ENCODE assay signal across 21 cellular contexts in the genomic region with DNA sequence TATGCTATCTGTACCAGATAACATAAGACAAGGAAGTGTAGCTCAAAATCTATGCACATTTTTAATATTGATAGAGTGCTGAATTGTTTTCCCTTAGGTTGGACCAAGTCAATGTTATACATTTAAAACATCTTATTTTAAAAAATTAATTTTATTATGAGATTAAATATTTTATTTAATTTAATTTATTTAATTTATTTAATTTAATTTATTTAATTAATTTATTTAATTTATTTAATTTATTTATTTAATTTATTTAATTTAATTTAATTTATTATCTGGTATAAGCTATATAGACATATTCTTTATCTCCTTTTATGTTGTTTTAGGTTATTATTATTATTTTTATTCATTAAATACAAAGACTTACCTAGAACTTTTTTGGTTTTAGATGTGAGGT.
DNase-seq lines count a peak whose midpoint lies in the region; ATAC-seq, FAIRE-seq and TF ChIP-seq lines count a peak whose summit lies in the region.
"Had no signal": no experiment of that assay in that cellular context is flagged by ENCODE, and none has a peak within 500 bp of the region (broad histone marks: within the 10 kb centered on the region; RNA-seq: fewer than 3 reads in every experiment).

No MANE protein-coding gene starts in this region.

- H3K36me3 Mint-ChIP-seq in activated CD8-positive, alpha-beta T cell treated with anti-CD3 and anti-CD28 coated beads, Interleukin-2, amount 10 ng/mL, durations not matched to agents 7 days and 5 days (ENCODE audit: low read depth): no peaks in the 10 kb centered on the region
- H3K36me3 Mint-ChIP-seq in CD8-positive, alpha-beta T cell: no peaks in the 10 kb centered on the region
- H3K36me3 Mint-ChIP-seq: CD4-positive, CD25-positive, alpha-beta regulatory T cell; CD8-positive, alpha-beta memory T cell had no signal

- no peak overlapping the region for H3K4me3 Mint-ChIP-seq in activated CD8-positive, alpha-beta T cell treated with anti-CD3 and anti-CD28 coated beads, Interleukin-2, amount 10 ng/mL, durations not matched to agents 7 days and 5 days
- no peak overlapping the region for H3K4me3 Mint-ChIP-seq in CD8-positive, alpha-beta T cell
- H3K4me3 Mint-ChIP-seq: B cell; CD4-positive, CD25-positive, alpha-beta regulatory T cell; CD8-positive, alpha-beta memory T cell; GM23338 had no signal

- no peak for ATAC-seq in activated CD8-positive, alpha-beta T cell treated with anti-CD3 and anti-CD28 coated beads, Interleukin-2, amount 10 ng/mL, durations not matched to agents 7 days and 5 days
- ATAC-seq in HG02642 (IDR thresholded peaks at IDR 0.05; ENCODE audit: poor library complexity, unreplicated experiment): no peak
- ATAC-seq in CD8-positive, alpha-beta T cell: no peak
- ATAC-seq: GM23338 had no signal

- no peaks in the 10 kb centered on the region for H3K36me3 ChIP-seq in kidney (ENCODE audit: control insufficient read depth in 1 of 2, insufficient read depth in 2 of 2, low read length in 2 of 2)
- H3K36me3 ChIP-seq in CD8-positive, alpha-beta T cell (ENCODE audit: insufficient read depth, low read length): no peaks in the 10 kb centered on the region
- H3K36me3 ChIP-seq: BLaER1 had no signal

- no peak overlapping the region for H3K27ac Mint-ChIP-seq in activated CD8-positive, alpha-beta T cell treated with anti-CD3 and anti-CD28 coated beads, Interleukin-2, amount 10 ng/mL, durations not matched to agents 7 days and 5 days
- no peak overlapping the region for H3K27ac Mint-ChIP-seq in CD8-positive, alpha-beta T cell
- H3K27ac Mint-ChIP-seq: B cell; CD4-positive, CD25-positive, alpha-beta regulatory T cell; CD8-positive, alpha-beta memory T cell; GM23338 had no signal

- CTCF ChIA-PET in activated CD8-positive, alpha-beta T cell treated with anti-CD3 and anti-CD28 coated beads, Interleukin-2, amount 10 ng/mL, durations not matched to agents 7 days and 5 days (lab: Charles Lee): no interaction called here
- CTCF ChIA-PET in CD8-positive, alpha-beta T cell (lab: Charles Lee): no interaction called here

- no peaks in the 10 kb centered on the region for H3K27me3 ChIP-seq in CD8-positive, alpha-beta T cell (ENCODE audit: insufficient read depth, low read length)
- H3K27me3 ChIP-seq: BLaER1 had no signal

- no peak for TF ChIP-seq CTCF in kidney (IDR thresholded peaks at IDR 0.05; ENCODE audit: borderline replicate concordance, extremely low read depth, insufficient read depth)
- no peak for TF ChIP-seq CTCF in CD8-positive, alpha-beta T cell (IDR thresholded peaks at IDR 0.05)

- H3K27me3 Mint-ChIP-seq in activated CD8-positive, alpha-beta T cell treated with anti-CD3 and anti-CD28 coated beads, Interleukin-2, amount 10 ng/mL, durations not matched to agents 7 days and 5 days (ENCODE audit: low read depth): no peaks in the 10 kb centered on the region
- H3K27me3 Mint-ChIP-seq in CD8-positive, alpha-beta T cell (ENCODE audit: low read depth): no peaks in the 10 kb centered on the region
- H3K27me3 Mint-ChIP-seq: B cell; CD4-positive, CD25-positive, alpha-beta regulatory T cell; CD8-positive, alpha-beta memory T cell had no signal

- H3K4me1 ChIP-seq in kidney (ENCODE audit: control insufficient read depth in 1 of 2, insufficient read depth in 1 of 2, low read depth in 1 of 2, low read length in 2 of 2): no peaks in the 10 kb centered on the region
- H3K4me1 ChIP-seq in CD8-positive, alpha-beta T cell (ENCODE audit: insufficient read depth, low read length): no peaks in the 10 kb centered on the region
- H3K4me1 ChIP-seq: BLaER1 had no signal

- no peak for DNase-seq in RCC 7860 (ENCODE audit: low spot score)
- DNase-seq in kidney: no peak
- no peak for DNase-seq in NCI-H1694 treated with DMSO at 0.1 percent for 48 hours (lab: John Stamatoyannopoulos, UW)
- DNase-seq in activated CD8-positive, alpha-beta T cell treated with anti-CD3 and anti-CD28 coated beads, Interleukin-2, amount 10 ng/mL, durations not matched to agents 7 days and 5 days: no peak
- no peak for DNase-seq in CD8-positive, alpha-beta T cell
- DNase-seq: CD4-positive, CD25-positive, alpha-beta regulatory T cell; CD8-positive, alpha-beta memory T cell; DMS 273 treated with DMSO at 0.1 percent for 48 hours; DMS79; EL; GF-D8; HCEC 1CT had no signal

- no peaks in the 10 kb centered on the region for H3K4me1 Mint-ChIP-seq in activated CD8-positive, alpha-beta T cell treated with anti-CD3 and anti-CD28 coated beads, Interleukin-2, amount 10 ng/mL, durations not matched to agents 7 days and 5 days (ENCODE audit: low read depth)
- H3K4me1 Mint-ChIP-seq in CD8-positive, alpha-beta T cell (ENCODE audit: low read depth): no peaks in the 10 kb centered on the region
- H3K4me1 Mint-ChIP-seq: B cell; CD4-positive, CD25-positive, alpha-beta regulatory T cell; CD8-positive, alpha-beta memory T cell had no signal

- peaks cover 10% of the 10 kb centered on the region for H3K9me3 Mint-ChIP-seq in activated CD8-positive, alpha-beta T cell treated with anti-CD3 and anti-CD28 coated beads, Interleukin-2, amount 10 ng/mL, durations not matched to agents 7 days and 5 days (ENCODE audit: insufficient read depth)
- H3K9me3 Mint-ChIP-seq in CD8-positive, alpha-beta T cell: peaks cover 10% of the 10 kb centered on the region
- H3K9me3 Mint-ChIP-seq: GM23338 had no signal

- FAIRE-seq in RCC 7860 (lab: Jason Lieb, UNC) (peak; percentile 87), colon (lab: Jason Lieb, UNC) (peak; percentile 96), kidney (lab: Jason Lieb, UNC) (peak; percentile 99)
- FAIRE-seq: D721Med, GM12891, GM18507 had no signal

- intact Hi-C loops in kidney (cut with DNase I): no loop called here
- intact Hi-C loops in CD8-positive, alpha-beta T cell (cut with DNase I, micrococcal nuclease): no loop called here

- H3K9me3 ChIP-seq in kidney (ENCODE audit: control insufficient read depth in 1 of 2, low read length in 2 of 2): no peaks in the 10 kb centered on the region
- no peaks in the 10 kb centered on the region for H3K9me3 ChIP-seq in CD8-positive, alpha-beta T cell (ENCODE audit: low read length)
- H3K9me3 ChIP-seq: BLaER1 had no signal

- POLR2A ChIA-PET in activated CD8-positive, alpha-beta T cell treated with anti-CD3 and anti-CD28 coated beads, Interleukin-2, amount 10 ng/mL, durations not matched to agents 7 days and 5 days (lab: Charles Lee): no interaction called here
- POLR2A ChIA-PET in CD8-positive, alpha-beta T cell (lab: Charles Lee): no interaction called here

- no peak overlapping the region for H3K27ac ChIP-seq in kidney (ENCODE audit: low read depth in 2 of 2, low read length in 2 of 2)
- H3K27ac ChIP-seq in CD8-positive, alpha-beta T cell (ENCODE audit: low read depth, low read length): no peak overlapping the region
- H3K27ac ChIP-seq: BLaER1, C4-2B had no signal

- no peak overlapping the region for H3K9ac ChIP-seq in kidney (ENCODE audit: low read length in 2 of 2)
- H3K9ac ChIP-seq: BLaER1 had no signal

- H3K4me3 ChIP-seq in kidney (ENCODE audit: low read length in 2 of 2): no peak overlapping the region
- no peak overlapping the region for H3K4me3 ChIP-seq in CD8-positive, alpha-beta T cell (ENCODE audit: low read depth, low read length)
- H3K4me3 ChIP-seq: BLaER1, GM23338 had no signal
